In genomic region chr9:123261006-123261677, GRCh38 we compare ENCODE assay signal across 17 cellular contexts.
"Had no signal": no experiment of that assay in that cellular context is flagged by ENCODE, and none has a peak within 500 bp of the region (broad histone marks: within the 10 kb centered on the region; RNA-seq: fewer than 3 reads in every experiment).

No MANE protein-coding gene starts in this region.

- H3K27me3 Mint-ChIP-seq: activated CD4-positive, alpha-beta T cell treated with anti-CD3 and anti-CD28 coated beads, Interleukin-2, amount 10 ng/mL, durations not matched to agents 7 days and 5 days; activated naive CD8-positive, alpha-beta T cell treated with anti-CD3 and anti-CD28 coated beads, Interleukin-2, amount 10 ng/mL, durations not matched to agents 7 days and 5 days had no signal

- H3K27ac Mint-ChIP-seq: activated CD4-positive, alpha-beta T cell treated with anti-CD3 and anti-CD28 coated beads, Interleukin-2, amount 10 ng/mL, durations not matched to agents 7 days and 5 days; activated naive CD8-positive, alpha-beta T cell treated with anti-CD3 and anti-CD28 coated beads, Interleukin-2, amount 10 ng/mL, durations not matched to agents 7 days and 5 days; dendritic cell treated with granulocyte-macrophage colony-stimulating factor and Interleukin-4, amounts not matched to agents 40 ng/mL and 50 ng/mL, for 4 days; natural killer cell had no signal

- H3K4me3 Mint-ChIP-seq: activated CD4-positive, alpha-beta T cell treated with anti-CD3 and anti-CD28 coated beads, Interleukin-2, amount 10 ng/mL, durations not matched to agents 7 days and 5 days; activated naive CD8-positive, alpha-beta T cell treated with anti-CD3 and anti-CD28 coated beads, Interleukin-2, amount 10 ng/mL, durations not matched to agents 7 days and 5 days; dendritic cell treated with granulocyte-macrophage colony-stimulating factor and Interleukin-4, amounts not matched to agents 40 ng/mL and 50 ng/mL, for 4 days; natural killer cell had no signal

- ATAC-seq: natural killer cell had no signal

- DNase-seq: activated CD4-positive, alpha-beta T cell treated with anti-CD3 and anti-CD28 coated beads, Interleukin-2, amount 10 ng/mL, durations not matched to agents 7 days and 5 days; activated CD4-positive, CD25-positive, alpha-beta regulatory T cell; activated naive CD4-positive, alpha-beta T cell; activated naive CD8-positive, alpha-beta T cell treated with anti-CD3 and anti-CD28 coated beads, Interleukin-2, amount 10 ng/mL, durations not matched to agents 7 days and 5 days; anterior cingulate cortex; brain microvascular endothelial cell; effector memory CD4-positive, alpha-beta T cell; foreskin fibroblast; hippocampal formation; kidney; left ventricle myocardium inferior; natural killer cell; stimulated activated CD4-positive, alpha-beta T cell treated with anti-CD3 and anti-CD28 coated beads, Interleukin-12 subunit alpha, Interleukin-12 subunit beta, amount 100 ng/mL, for 4 hours; stimulated activated naive CD4-positive, alpha-beta T cell; tibial artery; uterus had no signal

- H3K9me3 Mint-ChIP-seq: activated CD4-positive, alpha-beta T cell treated with anti-CD3 and anti-CD28 coated beads, Interleukin-2, amount 10 ng/mL, durations not matched to agents 7 days and 5 days; activated naive CD8-positive, alpha-beta T cell treated with anti-CD3 and anti-CD28 coated beads, Interleukin-2, amount 10 ng/mL, durations not matched to agents 7 days and 5 days; dendritic cell treated with granulocyte-macrophage colony-stimulating factor and Interleukin-4, amounts not matched to agents 40 ng/mL and 50 ng/mL, for 4 days; natural killer cell had no signal

- H3K36me3 Mint-ChIP-seq: natural killer cell had no signal
